10 cellular contexts compared by ENCODE assay signal in genomic region chr6:166541876-166542579, GRCh38. TPM values are rescaled to one million over a fixed set of nuclear protein-coding genes. Genes with fewer than 3 reads are reported as not detected.
DNase-seq lines count a peak whose midpoint lies in the region; ATAC-seq and TF ChIP-seq lines count a peak whose summit lies in the region.
"Had no signal": no experiment of that assay in that cellular context is flagged by ENCODE, and none has a peak within 500 bp of the region (broad histone marks: within the 10 kb centered on the region; RNA-seq: fewer than 3 reads in every experiment).

No MANE protein-coding gene starts in this region.

- H3K27me3 Mint-ChIP-seq in endodermal cell (ENCODE audit: insufficient read depth), result no peaks in the 10 kb centered on the region

- no peaks in the 10 kb centered on the region for H3K27me3 ChIP-seq in endodermal cell (ENCODE audit: control insufficient read depth, insufficient read depth, low read length, poor library complexity, severe bottlenecking)
- H3K27me3 ChIP-seq: cardiac muscle cell had no signal

- H3K4me3 Mint-ChIP-seq in endodermal cell, result no peak overlapping the region
- peak overlapping the region; percentile 78 for H3K4me3 Mint-ChIP-seq in stimulated activated effector memory CD8-positive, alpha-beta T cell treated with anti-CD3 and anti-CD28 coated beads, Interleukin-12 subunit alpha, Interleukin-12 subunit beta, amount 100 ng/mL, for 72 hours

- H3K36me3 Mint-ChIP-seq in activated naive CD4-positive, alpha-beta T cell treated with anti-CD3 and anti-CD28 coated beads, Interleukin-2, amount 50 U/mL, for 72 hours, result peaks cover 0 to 4% of the 10 kb centered on the region in 2 donors
- peaks cover 15% of the 10 kb centered on the region for H3K36me3 Mint-ChIP-seq in endodermal cell (ENCODE audit: low read depth)
- peaks cover 12% of the 10 kb centered on the region for H3K36me3 Mint-ChIP-seq in stimulated activated effector memory CD8-positive, alpha-beta T cell treated with anti-CD3 and anti-CD28 coated beads, Interleukin-12 subunit alpha, Interleukin-12 subunit beta, amount 100 ng/mL, for 72 hours

- peak; percentile 10 for DNase-seq in activated naive CD4-positive, alpha-beta T cell treated with Interleukin-2 at 50 U/mL for 16 hours
- DNase-seq in activated naive CD4-positive, alpha-beta T cell treated with anti-CD3 and anti-CD28 coated beads, Interleukin-2, amount 50 U/mL, for 72 hours (ENCODE audit: low spot score in 2 of 2), result no peak
- peak; percentile 24 for DNase-seq in NCI-H526 treated with DMSO at 0.1 percent for 48 hours (lab: John Stamatoyannopoulos, UW)
- DNase-seq in endodermal cell, result peak; percentile 57
- DNase-seq in stimulated activated effector memory CD8-positive, alpha-beta T cell treated with anti-CD3 and anti-CD28 coated beads, Interleukin-12 subunit alpha, Interleukin-12 subunit beta, amount 100 ng/mL, for 72 hours (ENCODE audit: low spot score in 2 of 2), result no peak
- no peak for DNase-seq in cortex of kidney (lab: John Stamatoyannopoulos, UW)
- DNase-seq in iPS-NIHi7 (ENCODE audit: extremely low spot score), result no peak
- no peak for DNase-seq in NCI-H187 treated with DMSO at 0.1 percent for 48 hours (lab: John Stamatoyannopoulos, UW)
- DNase-seq: NCI-H1930 had no signal

- no peak overlapping the region for H3K27ac ChIP-seq in endodermal cell (ENCODE audit: low read depth, low read length)
- H3K27ac ChIP-seq: cardiac muscle cell had no signal

- ATAC-seq in activated naive CD4-positive, alpha-beta T cell treated with anti-CD3 and anti-CD28 coated beads, Interleukin-2, amount 50 U/mL, for 72 hours, result no peak
- ATAC-seq in stimulated activated effector memory CD8-positive, alpha-beta T cell treated with anti-CD3 and anti-CD28 coated beads, Interleukin-12 subunit alpha, Interleukin-12 subunit beta, amount 100 ng/mL, for 72 hours, result no peak

- H3K9me3 ChIP-seq in endodermal cell (ENCODE audit: control insufficient read depth, low read length), result no peaks in the 10 kb centered on the region

- H3K36me3 ChIP-seq in endodermal cell (ENCODE audit: control insufficient read depth, insufficient read depth, low read length), result no peaks in the 10 kb centered on the region
- H3K36me3 ChIP-seq: cardiac muscle cell had no signal

- H3K4me1 Mint-ChIP-seq in endodermal cell, result peaks cover 22% of the 10 kb centered on the region
- peaks cover 28% of the 10 kb centered on the region for H3K4me1 Mint-ChIP-seq in stimulated activated effector memory CD8-positive, alpha-beta T cell treated with anti-CD3 and anti-CD28 coated beads, Interleukin-12 subunit alpha, Interleukin-12 subunit beta, amount 100 ng/mL, for 72 hours

- H3K9ac ChIP-seq in endodermal cell (ENCODE audit: extremely low read depth, low read length, poor library complexity, severe bottlenecking), result no peak overlapping the region

- 89 to 90% methylated on average over 10 to 12 of the region's 12 CpGs for WGBS in endodermal cell (ENCODE audit: insufficient coverage in 1 of 2, insufficient read length in 1 of 2), 2 experiments

- no peaks in the 10 kb centered on the region for H3K9me3 Mint-ChIP-seq in activated naive CD4-positive, alpha-beta T cell treated with anti-CD3 and anti-CD28 coated beads, Interleukin-2, amount 50 U/mL, for 72 hours
- no peaks in the 10 kb centered on the region for H3K9me3 Mint-ChIP-seq in endodermal cell
- H3K9me3 Mint-ChIP-seq in stimulated activated effector memory CD8-positive, alpha-beta T cell treated with anti-CD3 and anti-CD28 coated beads, Interleukin-12 subunit alpha, Interleukin-12 subunit beta, amount 100 ng/mL, for 72 hours, result no peaks in the 10 kb centered on the region

- H3K27ac Mint-ChIP-seq in activated naive CD4-positive, alpha-beta T cell treated with anti-CD3 and anti-CD28 coated beads, Interleukin-2, amount 50 U/mL, for 72 hours, result peak overlapping the region in 1 of 2 donors; percentile 25
- H3K27ac Mint-ChIP-seq in endodermal cell, result no peak overlapping the region
- H3K27ac Mint-ChIP-seq in stimulated activated effector memory CD8-positive, alpha-beta T cell treated with anti-CD3 and anti-CD28 coated beads, Interleukin-12 subunit alpha, Interleukin-12 subunit beta, amount 100 ng/mL, for 72 hours, result peak overlapping the region; percentile 94

- no peak overlapping the region for H3K4me3 ChIP-seq in endodermal cell (ENCODE audit: low read length)
- H3K4me3 ChIP-seq: cardiac muscle cell had no signal

- TF ChIP-seq CTCF in endodermal cell (conservative IDR thresholded peaks at IDR 0.05), result no peak

- no peaks in the 10 kb centered on the region for H3K4me1 ChIP-seq in endodermal cell (ENCODE audit: control insufficient read depth, insufficient read depth, low read length)

RNA-seq across cellular contexts. Expression of gene RAMACL, which starts 44.5 kb away (rescaled TPM):
- total RNA-seq in activated naive CD4-positive, alpha-beta T cell treated with anti-CD3 and anti-CD28 coated beads, Interleukin-2, amount 50 U/mL, for 72 hours, result 1 to 10 TPM in 1 of 2 donors, under 1 TPM in 1; 0.52 to 1.2 TPM
- total RNA-seq in endodermal cell, result 1 to 10 TPM in 1 of 2 donors, under 1 TPM in 1; 0.80 to 2.5 TPM
- 0.11 TPM for polyA plus RNA-seq in endodermal cell (2013, experiment 1 of 2)
- 0.33 TPM for polyA plus RNA-seq in endodermal cell (2013, experiment 2 of 2)

Comparison
In these comparisons a context has a peak if more than half of its experiments do, and no peak if none do; other contexts are left out.
1. DNase-seq: peak in activated naive CD4-positive, alpha-beta T cell treated with Interleukin-2 at 50 U/mL for 16 hours (single experiment), NCI-H526 treated with DMSO at 0.1 percent for 48 hours (single experiment) and endodermal cell (single experiment); none in activated naive CD4-positive, alpha-beta T cell treated with anti-CD3 and anti-CD28 coated beads, Interleukin-2, amount 50 U/mL, for 72 hours (0 of 2), stimulated activated effector memory CD8-positive, alpha-beta T cell treated with anti-CD3 and anti-CD28 coated beads, Interleukin-12 subunit alpha, Interleukin-12 subunit beta, amount 100 ng/mL, for 72 hours (0 of 2), cortex of kidney (single experiment), iPS-NIHi7 (single experiment) and NCI-H187 treated with DMSO at 0.1 percent for 48 hours (single experiment).